ENCODE assay signal across 20 cellular contexts in the genomic region with DNA sequence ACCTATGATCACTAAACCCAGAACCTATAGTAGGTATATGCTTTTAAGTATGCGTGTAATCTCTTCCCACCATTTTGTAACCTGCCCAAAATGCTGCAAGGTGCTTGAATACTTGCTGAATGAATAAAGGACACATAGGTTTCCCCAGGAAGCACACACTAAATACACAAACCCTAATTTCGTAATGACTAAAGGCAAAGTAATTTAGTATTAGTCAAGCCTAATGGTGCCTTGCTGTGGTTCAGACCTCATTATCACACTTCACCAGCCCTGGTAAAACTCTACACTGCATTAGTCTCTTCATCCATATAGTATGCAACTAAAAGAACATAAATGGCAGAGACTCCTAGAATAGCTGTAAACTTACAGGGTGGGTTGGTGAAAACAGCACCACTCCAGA.
DNase-seq lines count a peak whose midpoint lies in the region; ATAC-seq, FAIRE-seq and TF ChIP-seq lines count a peak whose summit lies in the region.
"Had no signal": no experiment of that assay in that cellular context is flagged by ENCODE, and none has a peak within 500 bp of the region (broad histone marks: within the 10 kb centered on the region; RNA-seq: fewer than 3 reads in every experiment).

No MANE protein-coding gene starts in this region.

- no peaks in the 10 kb centered on the region for H3K4me1 Mint-ChIP-seq in immature natural killer cell
- H3K4me1 Mint-ChIP-seq: CD8-positive, alpha-beta memory T cell had no signal

- H3K4me3 Mint-ChIP-seq in immature natural killer cell = no peak overlapping the region
- H3K4me3 Mint-ChIP-seq: CD8-positive, alpha-beta memory T cell had no signal

- H3K27ac Mint-ChIP-seq in immature natural killer cell = no peak overlapping the region
- H3K27ac Mint-ChIP-seq: CD8-positive, alpha-beta memory T cell had no signal

- peaks cover 0 to 7% (median 0%) of the 10 kb centered on the region in 3 donors for H3K27me3 Mint-ChIP-seq in immature natural killer cell (ENCODE audit: low read depth in 3 of 3)

- no peak overlapping the region for H3K27ac ChIP-seq in Peyer's patch
- H3K27ac ChIP-seq: BLaER1 had no signal

- H3K9me3 ChIP-seq in Peyer's patch = no peaks in the 10 kb centered on the region
- H3K9me3 ChIP-seq: BLaER1 had no signal

- H3K9me3 Mint-ChIP-seq in immature natural killer cell = peaks cover 0 to 11% (median 3%) of the 10 kb centered on the region in 6 donors

- TF ChIP-seq CTCF in bronchial epithelial cell (IDR thresholded peaks at IDR 0.05; ENCODE audit: insufficient read depth, low read length, severe bottlenecking) = no peak
- no peak for TF ChIP-seq CTCF in Peyer's patch (IDR thresholded peaks at IDR 0.05)

- H3K36me3 ChIP-seq in bronchial epithelial cell (ENCODE audit: control insufficient read depth, insufficient read depth, low read length) (no peaks in the 10 kb centered on the region), Peyer's patch (no peaks in the 10 kb centered on the region)
- H3K36me3 ChIP-seq: BLaER1 had no signal

- DNase-seq in EL (peak; percentile 52), NCI-H69 (lab: John Stamatoyannopoulos, UW) (peak; percentile 45), bronchial epithelial cell (ENCODE audit: low read depth) (peak; percentile 68), sciatic nerve (ENCODE audit: low spot score) (no peak), Peyer's patch (no peak), NCI-H82 (lab: John Stamatoyannopoulos, UW) (no peak), immature natural killer cell (no peak)
- DNase-seq: CD8-positive, alpha-beta memory T cell; DMS79; GF-D8; Kasumi-1; NCI-H1105 treated with DMSO at 0.1 percent for 48 hours; NCI-H1930; NCI-H2171 treated with DMSO at 0.1 percent for 48 hours; NCI-H510A had no signal

- H3K27me3 ChIP-seq in bronchial epithelial cell (ENCODE audit: control insufficient read depth, insufficient read depth, low read length) (no peaks in the 10 kb centered on the region), Peyer's patch (no peaks in the 10 kb centered on the region)
- H3K27me3 ChIP-seq: BLaER1 had no signal

- TF ChIP-seq POLR2A in Peyer's patch (IDR thresholded peaks at IDR 0.05) = no peak

- no peak for ATAC-seq in sciatic nerve

- H3K4me3 ChIP-seq in bronchial epithelial cell (ENCODE audit: low read depth, low read length) (no peak overlapping the region), Peyer's patch (no peak overlapping the region)
- H3K4me3 ChIP-seq: BLaER1 had no signal

- intact Hi-C loops in sciatic nerve (cut with DNase I) = no loop called here

- H3K4me1 ChIP-seq in Peyer's patch = no peaks in the 10 kb centered on the region
- H3K4me1 ChIP-seq: BLaER1 had no signal

- H3K36me3 Mint-ChIP-seq in immature natural killer cell = no peaks in the 10 kb centered on the region
- H3K36me3 Mint-ChIP-seq: CD8-positive, alpha-beta memory T cell had no signal

- FAIRE-seq in bronchial epithelial cell (lab: Jason Lieb, UNC) (peak; percentile 40), islet of Langerhans (lab: Jason Lieb, UNC) (peak; percentile 47)
- FAIRE-seq: A204.1, D721Med, GM12891 had no signal

Comparison
In these comparisons a context has a peak if more than half of its experiments do, and no peak if none do; other contexts are left out.
1. DNase-seq: peak in EL (single experiment), NCI-H69 (single experiment) and bronchial epithelial cell (single experiment); none in sciatic nerve (single experiment), Peyer's patch (0 of 3), NCI-H82 (single experiment) and immature natural killer cell (0 of 3).